Comparison of ENCODE assay signal across 3 cellular contexts in genomic region chr1:171613282-171613681, GRCh38.
TF ChIP-seq lines count a peak whose summit lies in the region.

No MANE protein-coding gene starts in this region.

TF ChIP-seq in HepG2, 621 proteins besides CTCF, POLR2A, EP300 and RAD21:
- TF ChIP-seq FOXC1 (CRISPR knock-in tag; IDR thresholded peaks at IDR 0.05; ENCODE audit: borderline replicate concordance) (no peak), PRDM10 (CRISPR knock-in tag; IDR thresholded peaks at IDR 0.05; ENCODE audit: low read depth) (peak; percentile 65; the same call in 1 of the 2 replicates)
TF ChIP-seq in HepG2: peak in this region for 1.

TF ChIP-seq in HEK293, 187 proteins besides CTCF, POLR2A, EP300 and RAD21:
- TF ChIP-seq ZNF623 (tag by site-specific recombination; IDR thresholded peaks at IDR 0.05) (no peak), PRDM10 (tag by site-specific recombination; IDR thresholded peaks at IDR 0.05) (peak; percentile 59)

TF ChIP-seq in K562, 482 proteins besides CTCF, POLR2A, EP300 and RAD21:
- TF ChIP-seq NKRF (IDR thresholded peaks at IDR 0.05; ENCODE audit: borderline replicate concordance) (no peak), PRDM10 (IDR thresholded peaks at IDR 0.05; ENCODE audit: partially characterized antibody) (peak; percentile 93)
